10 cellular contexts compared by ENCODE assay signal in genomic region chr2:205563646-205564045, GRCh38.
DNase-seq lines count a peak whose midpoint lies in the region; ATAC-seq and TF ChIP-seq lines count a peak whose summit lies in the region.
"Had no signal": no experiment of that assay in that cellular context is flagged by ENCODE, and none has a peak within 500 bp of the region (broad histone marks: within the 10 kb centered on the region; RNA-seq: fewer than 3 reads in every experiment).

No MANE protein-coding gene starts in this region.

- H3K27me3 Mint-ChIP-seq in stimulated activated memory B cell treated with anti-CD40 and anti-IgM and Interleukin-4, amounts not matched to agents 10 μg/mL and 1 μg/mL and 100 μg/mL, for 72 hours: peaks cover 17% of the 10 kb centered on the region

- H3K27ac Mint-ChIP-seq in stimulated activated memory B cell treated with anti-CD40 and anti-IgM and Interleukin-4, amounts not matched to agents 10 μg/mL and 1 μg/mL and 100 μg/mL, for 72 hours: no peak overlapping the region
- H3K27ac Mint-ChIP-seq in stimulated activated effector memory CD8-positive, alpha-beta T cell treated with anti-CD3 and anti-CD28 coated beads, Interleukin-12 subunit alpha, Interleukin-12 subunit beta, amount 100 ng/mL, for 72 hours: no peak overlapping the region

- H3K27ac ChIP-seq in AG04450 (ENCODE audit: low read depth, low read length): no peak overlapping the region
- H3K27ac ChIP-seq in VCaP: peak overlapping the region; percentile 60
- H3K27ac ChIP-seq: epithelial cell of prostate, skin epidermis had no signal

- H3K4me3 ChIP-seq in AG04450 (ENCODE audit: low read depth, low read length): no peak overlapping the region
- H3K4me3 ChIP-seq: skin epidermis had no signal

- H3K9me3 Mint-ChIP-seq in stimulated activated memory B cell treated with anti-CD40 and anti-IgM and Interleukin-4, amounts not matched to agents 10 μg/mL and 1 μg/mL and 100 μg/mL, for 72 hours: no peaks in the 10 kb centered on the region
- no peaks in the 10 kb centered on the region for H3K9me3 Mint-ChIP-seq in stimulated activated effector memory CD8-positive, alpha-beta T cell treated with anti-CD3 and anti-CD28 coated beads, Interleukin-12 subunit alpha, Interleukin-12 subunit beta, amount 100 ng/mL, for 72 hours

- H3K27me3 ChIP-seq in AG04450 (ENCODE audit: control insufficient read depth, insufficient read depth, low read length): no peaks in the 10 kb centered on the region

- no peak overlapping the region for H3K4me3 Mint-ChIP-seq in stimulated activated memory B cell treated with anti-CD40 and anti-IgM and Interleukin-4, amounts not matched to agents 10 μg/mL and 1 μg/mL and 100 μg/mL, for 72 hours
- no peak overlapping the region for H3K4me3 Mint-ChIP-seq in stimulated activated effector memory CD8-positive, alpha-beta T cell treated with anti-CD3 and anti-CD28 coated beads, Interleukin-12 subunit alpha, Interleukin-12 subunit beta, amount 100 ng/mL, for 72 hours

- no peaks in the 10 kb centered on the region for H3K9me3 ChIP-seq in AG04450 (ENCODE audit: control insufficient read depth, insufficient read depth, low read length)

- H3K4me1 Mint-ChIP-seq in stimulated activated memory B cell treated with anti-CD40 and anti-IgM and Interleukin-4, amounts not matched to agents 10 μg/mL and 1 μg/mL and 100 μg/mL, for 72 hours: no peaks in the 10 kb centered on the region
- H3K4me1 Mint-ChIP-seq in stimulated activated effector memory CD8-positive, alpha-beta T cell treated with anti-CD3 and anti-CD28 coated beads, Interleukin-12 subunit alpha, Interleukin-12 subunit beta, amount 100 ng/mL, for 72 hours: no peaks in the 10 kb centered on the region

- CTCF ChIA-PET in AG04450 (lab: Charles Lee): no interaction called here

- DNase-seq in AG04450 (ENCODE audit: low read depth, low spot score): no peak
- no peak for DNase-seq in GM13977 (ENCODE audit: low spot score)
- DNase-seq in iPS DF 4.7 (ENCODE audit: extremely low read depth, low spot score): peak; percentile 28
- DNase-seq in NCI-H510A (lab: John Stamatoyannopoulos, UW): no peak
- DNase-seq in stimulated activated effector memory CD8-positive, alpha-beta T cell treated with anti-CD3 and anti-CD28 coated beads, Interleukin-12 subunit alpha, Interleukin-12 subunit beta, amount 100 ng/mL, for 72 hours (ENCODE audit: low spot score in 2 of 2): no peak

- POLR2A ChIA-PET in AG04450 (lab: Yijun Ruan, JAX): no interaction called here

- no peaks in the 10 kb centered on the region for H3K36me3 Mint-ChIP-seq in stimulated activated memory B cell treated with anti-CD40 and anti-IgM and Interleukin-4, amounts not matched to agents 10 μg/mL and 1 μg/mL and 100 μg/mL, for 72 hours
- H3K36me3 Mint-ChIP-seq in stimulated activated effector memory CD8-positive, alpha-beta T cell treated with anti-CD3 and anti-CD28 coated beads, Interleukin-12 subunit alpha, Interleukin-12 subunit beta, amount 100 ng/mL, for 72 hours: no peaks in the 10 kb centered on the region

- in situ Hi-C loops in GM13977 (cut with MboI; ENCODE audit: low pct_unique_long_range_greater_than_20kb, low sequenced_read_pairs, unreplicated experiment): no loop called here

- peak; percentile 26; the same call in 1 of the 2 replicates for TF ChIP-seq CTCF in AG04450 (IDR thresholded peaks at IDR 0.05; ENCODE audit: low read depth, low read length)
- peak; percentile 47 for TF ChIP-seq CTCF in GM13977 (IDR thresholded peaks at IDR 0.05; ENCODE audit: extremely low read depth, insufficient read depth, missing control alignments)
- TF ChIP-seq CTCF in VCaP (conservative IDR thresholded peaks at IDR 0.05): peak; percentile 26; the same call in 1 of the 2 replicates

- ATAC-seq in HG03469 (IDR thresholded peaks at IDR 0.05; ENCODE audit: unreplicated experiment): no peak
- no peak for ATAC-seq in stimulated activated memory B cell treated with anti-CD40 and anti-IgM and Interleukin-4, amounts not matched to agents 10 μg/mL and 1 μg/mL and 100 μg/mL, for 72 hours
- ATAC-seq in stimulated activated effector memory CD8-positive, alpha-beta T cell treated with anti-CD3 and anti-CD28 coated beads, Interleukin-12 subunit alpha, Interleukin-12 subunit beta, amount 100 ng/mL, for 72 hours: no peak
